14 cellular contexts compared by ENCODE assay signal in genomic region chr12:122884091-122884826, GRCh38. TPM values are rescaled to one million over a fixed set of nuclear protein-coding genes. Genes with fewer than 3 reads are reported as not detected.
DNase-seq lines count a peak whose midpoint lies in the region; ATAC-seq and TF ChIP-seq lines count a peak whose summit lies in the region.
"Had no signal": no experiment of that assay in that cellular context is flagged by ENCODE, and none has a peak within 500 bp of the region (broad histone marks: within the 10 kb centered on the region; RNA-seq: fewer than 3 reads in every experiment).

No MANE protein-coding gene starts in this region.

- TF ChIP-seq CTCF in body of pancreas (IDR thresholded peaks at IDR 0.05) (no peak), dorsolateral prefrontal cortex (IDR thresholded peaks at IDR 0.05 in 54 of 56, conservative IDR thresholded peaks at IDR 0.05 in 2 of 56; ENCODE audit: low read depth in 1 of 56, partially characterized antibody in 56 of 56) (no peak)

- peak overlapping the region in 7 of 9 donors; percentile 50 to 84 (median 69) for H3K27ac Mint-ChIP-seq in naive thymus-derived CD4-positive, alpha-beta T cell

- peaks cover 30% of the 10 kb centered on the region for H3K4me1 ChIP-seq in right cardiac atrium (ENCODE audit: control insufficient read depth, insufficient read depth, low read length)
- H3K4me1 ChIP-seq in body of pancreas = peaks cover 68% of the 10 kb centered on the region
- peaks cover 50 to 62% of the 10 kb centered on the region in 2 donors for H3K4me1 ChIP-seq in naive thymus-derived CD4-positive, alpha-beta T cell (ENCODE audit: control insufficient read depth in 2 of 2, insufficient read depth in 2 of 2, low read length in 2 of 2)

- intact Hi-C loops in right cardiac atrium (cut with DNase I) = no loop called here
- intact Hi-C loops in left cardiac atrium (cut with DNase I) = no loop called here
- intact Hi-C loops in body of pancreas (cut with DNase I) = no loop called here
- intact Hi-C loops in naive thymus-derived CD4-positive, alpha-beta T cell (cut with micrococcal nuclease) = no loop called here
- intact Hi-C loops in dorsolateral prefrontal cortex (cut with DNase I) = loop anchor here in 1 of 2 donors (5.0 kb wide), 1 partner anchor 68 kb away; no protein-coding TSS in a partner anchor

- peaks cover 0 to 25% (median 0%) of the 10 kb centered on the region in 5 donors for H3K36me3 Mint-ChIP-seq in naive thymus-derived CD4-positive, alpha-beta T cell

- H3K27me3 ChIP-seq in right cardiac atrium (ENCODE audit: control insufficient read depth, insufficient read depth) (no peaks in the 10 kb centered on the region), body of pancreas (no peaks in the 10 kb centered on the region), dorsolateral prefrontal cortex (no peaks in the 10 kb centered on the region)
- no peaks in the 10 kb centered on the region for H3K27me3 ChIP-seq in naive thymus-derived CD4-positive, alpha-beta T cell (ENCODE audit: control insufficient read depth in 2 of 2, insufficient read depth in 2 of 2, low read length in 2 of 2)
- H3K27me3 ChIP-seq: upper lobe of left lung had no signal

- WGBS in right cardiac atrium = 56% methylated on average over 6 of the region's 6 CpGs
- WGBS in body of pancreas, 2 donors = 56 to 69% methylated on average over 6 of the region's 6 CpGs

- no peaks in the 10 kb centered on the region for H3K36me3 ChIP-seq in body of pancreas (replicated peaks in 1 of 2; ENCODE audit: insufficient read depth in 1 of 2, low read depth in 2 of 2)
- no peaks in the 10 kb centered on the region for H3K36me3 ChIP-seq in naive thymus-derived CD4-positive, alpha-beta T cell (ENCODE audit: control insufficient read depth in 2 of 3, insufficient read depth in 3 of 3, low read length in 3 of 3)
- H3K36me3 ChIP-seq: upper lobe of left lung had no signal

- no peak for TF ChIP-seq POLR2A in body of pancreas (IDR thresholded peaks at IDR 0.05)

- ATAC-seq in right cardiac atrium = no peak
- no peak for ATAC-seq in left cardiac atrium
- no peak for ATAC-seq in body of pancreas
- no peak for ATAC-seq in naive thymus-derived CD4-positive, alpha-beta T cell
- ATAC-seq in HG03571 (IDR thresholded peaks at IDR 0.05; ENCODE audit: unreplicated experiment) = no peak
- ATAC-seq in HG02852 (IDR thresholded peaks at IDR 0.05; ENCODE audit: unreplicated experiment) = no peak

- H3K4me3 Mint-ChIP-seq in naive thymus-derived CD4-positive, alpha-beta T cell = peak overlapping the region in 4 of 10 donors; percentile 23 to 58 (median 36)

- POLR2A ChIA-PET in naive thymus-derived CD4-positive, alpha-beta T cell (lab: Charles Lee) = interaction anchor here (0.9 to 5.7 kb wide), 4 partner anchors 10 to 58 kb away, joined by 4 to 66 read pairs (median 11); partner anchors contain the start of gene VPS37B

- H3K27me3 Mint-ChIP-seq in naive thymus-derived CD4-positive, alpha-beta T cell = peaks cover 0 to 21% (median 0%) of the 10 kb centered on the region in 5 donors

- H3K4me3 ChIP-seq in right cardiac atrium (ENCODE audit: low read length) (no peak overlapping the region), body of pancreas (no peak overlapping the region), dorsolateral prefrontal cortex (no peak overlapping the region)
- no peak overlapping the region for H3K4me3 ChIP-seq in naive thymus-derived CD4-positive, alpha-beta T cell (ENCODE audit: low read length)
- H3K4me3 ChIP-seq: upper lobe of left lung had no signal

- CTCF ChIA-PET in naive thymus-derived CD4-positive, alpha-beta T cell (lab: Charles Lee) = interaction anchor here (0.9 to 1.7 kb wide), 2 partner anchors 14 to 24 kb away, joined by 3 read pairs; no protein-coding TSS in a partner anchor

- DNase-seq in right cardiac atrium (no peak), left cardiac atrium (no peak), body of pancreas (no peak), NCI-H82 (lab: John Stamatoyannopoulos, UW) (no peak), dorsolateral prefrontal cortex (no peak)
- DNase-seq in naive thymus-derived CD4-positive, alpha-beta T cell = no peak
- DNase-seq: cerebellar nuclear complex; NCI-H187; NCI-H446 treated with DMSO at 0.1 percent for 48 hours; stimulated activated CD4-positive, alpha-beta T cell treated with anti-CD3 and anti-CD28 coated beads, Interleukin-1b, Interleukin-23, amount 100 ng/mL, for 48 hours; upper lobe of left lung; WERI-Rb-1 had no signal

- H3K27ac ChIP-seq in right cardiac atrium (ENCODE audit: low read length) = peak overlapping the region; percentile 1
- peak overlapping the region in 3 of 4 donors; percentile 10 to 35 (median 34) for H3K27ac ChIP-seq in body of pancreas
- no peak overlapping the region for H3K27ac ChIP-seq in naive thymus-derived CD4-positive, alpha-beta T cell (ENCODE audit: low read depth, low read length)
- peak overlapping the region in 13 of 59 donors; percentile 15 to 73 (median 47) for H3K27ac ChIP-seq in dorsolateral prefrontal cortex
- H3K27ac ChIP-seq: WERI-Rb-1 had no signal

- peaks cover 0 to 3% (median 0%) of the 10 kb centered on the region in 11 donors for H3K9me3 Mint-ChIP-seq in naive thymus-derived CD4-positive, alpha-beta T cell

- peaks cover 68 to 96% (median 91%) of the 10 kb centered on the region in 7 donors for H3K4me1 Mint-ChIP-seq in naive thymus-derived CD4-positive, alpha-beta T cell

- no peaks in the 10 kb centered on the region for H3K9me3 ChIP-seq in right cardiac atrium (ENCODE audit: control insufficient read depth, low read length)
- H3K9me3 ChIP-seq in body of pancreas = no peaks in the 10 kb centered on the region
- H3K9me3 ChIP-seq in naive thymus-derived CD4-positive, alpha-beta T cell (ENCODE audit: control insufficient read depth in 2 of 3, low read length in 3 of 3) = no peaks in the 10 kb centered on the region
- H3K9me3 ChIP-seq: upper lobe of left lung had no signal

RNA-seq across cellular contexts. Expression of gene VPS37B, which starts 11.7 kb away (rescaled TPM):
- total RNA-seq in right cardiac atrium (10 to 100 TPM; 17.9 to 22.2 (median 18.9) TPM), left cardiac atrium (10 to 100 TPM; 20.5 to 22.7 TPM), body of pancreas (10 to 100 TPM; 18.7 to 46.8 TPM), dorsolateral prefrontal cortex (10 to 100 TPM; 15.8 to 35.3 (median 22.0) TPM)
- 21.1 TPM for polyA plus RNA-seq in right cardiac atrium
- total RNA-seq in naive thymus-derived CD4-positive, alpha-beta T cell = 100 to 1,000 TPM in 1 of 5 experiments, 10 to 100 TPM in 4; 25.3 to 101 (median 30.1) TPM
- 10 to 100 TPM; 16.5 to 16.9 TPM for polyA plus RNA-seq in naive thymus-derived CD4-positive, alpha-beta T cell

RNA-seq across cellular contexts. Expression of gene HIP1R, which starts 49.0 kb away (rescaled TPM):
- total RNA-seq in right cardiac atrium (10 to 100 TPM; 25.0 to 48.7 (median 34.2) TPM), left cardiac atrium (10 to 100 TPM; 24.9 to 38.9 TPM), body of pancreas (100 to 1,000 TPM; 111 to 183 TPM), dorsolateral prefrontal cortex (100 to 1,000 TPM in 104 of 120 experiments, 10 to 100 TPM in 16; 38.9 to 309 (median 147) TPM)
- 34.9 TPM for polyA plus RNA-seq in right cardiac atrium
- 100 to 1,000 TPM in 3 of 5 experiments, 10 to 100 TPM in 2; 25.8 to 162 (median 111) TPM for total RNA-seq in naive thymus-derived CD4-positive, alpha-beta T cell
- 10 to 100 TPM in 1 of 2 donors, 1 to 10 TPM in 1; 7.0 to 25.3 TPM for polyA plus RNA-seq in naive thymus-derived CD4-positive, alpha-beta T cell
